Comparison of ENCODE assay signal across 9 cellular contexts in the genomic region with DNA sequence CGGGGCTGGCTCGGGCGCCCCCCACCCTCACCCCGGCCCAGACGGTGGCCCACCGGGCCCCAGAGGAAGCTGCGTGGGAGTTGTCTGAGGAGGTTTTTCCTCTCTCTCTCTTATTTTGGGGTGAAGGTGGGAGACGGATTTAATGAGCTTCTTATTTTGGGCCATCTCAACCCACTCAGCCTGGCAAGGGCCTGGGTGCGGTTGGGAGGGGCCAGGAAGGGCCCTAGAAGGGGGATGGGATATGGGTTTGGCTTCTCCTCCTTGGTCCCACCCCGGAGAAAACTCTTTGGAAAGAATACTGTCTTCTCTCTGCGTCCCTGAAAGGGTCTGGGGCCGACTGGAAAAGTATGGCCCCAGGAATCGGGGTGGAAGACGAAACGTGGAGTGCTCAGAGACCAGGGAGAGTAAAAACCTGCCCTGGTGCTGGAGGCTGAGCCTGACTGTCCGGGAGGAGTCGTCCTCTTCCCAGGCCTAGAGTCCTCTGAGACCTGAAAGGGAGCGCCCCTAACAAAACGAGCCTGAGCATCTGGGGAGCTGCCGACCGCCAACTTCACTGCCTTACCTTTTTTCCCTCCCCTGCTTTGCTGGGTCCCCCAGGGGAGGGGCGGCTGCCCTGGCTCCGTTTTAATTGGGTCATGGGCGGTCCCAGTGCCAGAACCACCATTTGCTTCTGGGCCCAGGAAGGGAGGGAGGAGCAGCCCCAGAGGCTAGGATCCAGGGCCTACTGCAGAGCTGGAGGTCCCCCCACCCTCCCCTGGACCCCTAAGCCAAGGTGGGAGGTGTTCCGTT. TPM values are rescaled to one million over a fixed set of nuclear protein-coding genes. Genes with fewer than 3 reads are reported as not detected.
DNase-seq lines count a peak whose midpoint lies in the region; ATAC-seq and TF ChIP-seq lines count a peak whose summit lies in the region.
"Had no signal": no experiment of that assay in that cellular context is flagged by ENCODE, and none has a peak within 500 bp of the region (broad histone marks: within the 10 kb centered on the region; RNA-seq: fewer than 3 reads in every experiment).

No MANE protein-coding gene starts in this region.

- H3K27ac ChIP-seq in cardiac muscle cell, result no peak overlapping the region
- H3K27ac ChIP-seq in psoas muscle, result peak overlapping the region; percentile 74
- H3K27ac ChIP-seq: WERI-Rb-1 had no signal

- peaks cover 12% of the 10 kb centered on the region for H3K36me3 ChIP-seq in cardiac muscle cell
- peaks cover 0 to 41% of the 10 kb centered on the region in 2 donors for H3K36me3 ChIP-seq in psoas muscle (ENCODE audit: insufficient read depth in 1 of 2, low read depth in 1 of 2)

- no peaks in the 10 kb centered on the region for H3K9me3 ChIP-seq in cardiac muscle cell (ENCODE audit: low read depth)
- no peaks in the 10 kb centered on the region for H3K9me3 ChIP-seq in psoas muscle

- DNase-seq in ELF-1 (ENCODE audit: low read depth, low spot score), result peak; percentile 37
- DNase-seq in UCSD-AML1 (lab: John Stamatoyannopoulos, UW; ENCODE audit: unreplicated experiment), result peak; percentile 64
- DNase-seq in cardiac muscle cell (ENCODE audit: low read depth in 1 of 2, low spot score in 1 of 2), result peak in 1 of 2 donors; percentile 78
- DNase-seq in psoas muscle, result peak; percentile 77 to 88
- no peak for DNase-seq in DMS153 treated with DMSO at 0.1 percent for 48 hours (lab: John Stamatoyannopoulos, UW; ENCODE audit: unreplicated experiment)
- no peak for DNase-seq in NCI-H446 treated with DMSO at 0.1 percent for 48 hours (lab: John Stamatoyannopoulos, UW)
- DNase-seq: WERI-Rb-1 had no signal

- peaks cover 11% of the 10 kb centered on the region for H3K4me1 ChIP-seq in cardiac muscle cell (ENCODE audit: low read depth)
- peaks cover 6% of the 10 kb centered on the region for H3K4me1 ChIP-seq in psoas muscle

- ATAC-seq in psoas muscle, result peak; percentile 9 to 65 (median 36)
- ATAC-seq in GM21447 (IDR thresholded peaks at IDR 0.05; ENCODE audit: unreplicated experiment), result no peak
- no peak for ATAC-seq in HG03159 (IDR thresholded peaks at IDR 0.05; ENCODE audit: unreplicated experiment)

- intact Hi-C loops in psoas muscle (cut with DNase I), result no loop called here

- H3K27me3 ChIP-seq in cardiac muscle cell (no peaks in the 10 kb centered on the region), psoas muscle (ENCODE audit: insufficient read depth in 3 of 3, low read length in 2 of 3) (peaks cover 0 to 16% (median 13%) of the 10 kb centered on the region in 3 donors)

- peak overlapping the region; percentile 60 for H3K4me3 ChIP-seq in cardiac muscle cell
- H3K4me3 ChIP-seq in psoas muscle, result peak overlapping the region; percentile 77

- 28 to 39% (median 30%) methylated on average over 23 to 25 of the region's 25 CpGs for WGBS in psoas muscle, 3 donors

- TF ChIP-seq CTCF in cardiac muscle cell (IDR thresholded peaks at IDR 0.05; ENCODE audit: low read depth, low read length) (no peak), psoas muscle (IDR thresholded peaks at IDR 0.05) (no peak)

RNA-seq across cellular contexts. Expression of a gene that starts 1.6 kb away (rescaled TPM):
- total RNA-seq in cardiac muscle cell, result 24.6 and 48.1 TPM in 2 replicates
- polyA plus RNA-seq in cardiac muscle cell, result 1.8 and 6.3 TPM in 2 replicates
- 10 to 100 TPM in 3 of 4 donors, 1 to 10 TPM in 1; 9.6 to 18.5 (median 14.7) TPM for total RNA-seq in psoas muscle
- 10 to 100 TPM in 2 of 3 donors, 1 to 10 TPM in 1; 7.6 to 15.1 (median 10.0) TPM for polyA plus RNA-seq in psoas muscle

RNA-seq across cellular contexts. Expression of a gene that starts 8.3 kb away (rescaled TPM):
- total RNA-seq in cardiac muscle cell (58.0 and 97.9 TPM in 2 replicates), psoas muscle (10 to 100 TPM; 79.1 to 91.2 (median 84.9) TPM)
- polyA plus RNA-seq in cardiac muscle cell (246 and 259 TPM in 2 replicates), psoas muscle (100 to 1,000 TPM in 2 of 3 donors, 10 to 100 TPM in 1; 92.0 to 246 (median 102) TPM)

RNA-seq across cellular contexts. Expression of a gene that starts 22.7 kb away (rescaled TPM):
- total RNA-seq in cardiac muscle cell, result 1.3 and 2.3 TPM in 2 replicates
- 1.4 and 1.9 TPM in 2 replicates for polyA plus RNA-seq in cardiac muscle cell
- 1 to 10 TPM; 1.3 to 2.6 (median 2.0) TPM for total RNA-seq in psoas muscle
- polyA plus RNA-seq in psoas muscle, result 1 to 10 TPM in 1 of 3 donors, under 1 TPM in 2; 0.93 to 2.6 (median 0.97) TPM

RNA-seq across cellular contexts. Expression of a gene that starts 33.6 kb away (rescaled TPM):
- 40.8 and 47.1 TPM in 2 replicates for total RNA-seq in cardiac muscle cell
- polyA plus RNA-seq in cardiac muscle cell, result 58.6 and 62.7 TPM in 2 replicates
- 10 to 100 TPM; 30.9 to 50.6 (median 40.6) TPM for total RNA-seq in psoas muscle
- polyA plus RNA-seq in psoas muscle, result 10 to 100 TPM; 18.1 to 42.7 (median 25.1) TPM

RNA-seq across cellular contexts. Expression of a gene that starts 45.1 kb away (rescaled TPM):
- 1.6 and 5.1 TPM in 2 replicates for total RNA-seq in cardiac muscle cell
- polyA plus RNA-seq in cardiac muscle cell, result 2.7 and 7.1 TPM in 2 replicates
- under 1 TPM in 2 of 4 donors, not detected in 2; 0.21 to 0.34 TPM for total RNA-seq in psoas muscle
- under 1 TPM; 0.05 to 0.18 (median 0.10) TPM for polyA plus RNA-seq in psoas muscle

Comparison
In these comparisons a context has a peak if more than half of its experiments do, and no peak if none do; other contexts are left out.
1. DNase-seq: peak in ELF-1 (single experiment), UCSD-AML1 (single experiment) and psoas muscle (2 of 2); none in DMS153 treated with DMSO at 0.1 percent for 48 hours (single experiment) and NCI-H446 treated with DMSO at 0.1 percent for 48 hours (single experiment).
2. ATAC-seq: peak in psoas muscle (4 of 4); none in GM21447 (single experiment) and HG03159 (single experiment).